ENCODE assay signal across 9 cellular contexts in genomic region chr17:78890111-78890897, GRCh38. TPM values are rescaled to one million over a fixed set of nuclear protein-coding genes. Genes with fewer than 3 reads are reported as not detected.
DNase-seq lines count a peak whose midpoint lies in the region; ATAC-seq and TF ChIP-seq lines count a peak whose summit lies in the region.
"Had no signal": no experiment of that assay in that cellular context is flagged by ENCODE, and none has a peak within 500 bp of the region (broad histone marks: within the 10 kb centered on the region; RNA-seq: fewer than 3 reads in every experiment).

No MANE protein-coding gene starts in this region.

- no peaks in the 10 kb centered on the region for H3K9me3 Mint-ChIP-seq in progenitor cell of endocrine pancreas (ENCODE audit: low read depth)

- no peak overlapping the region; the same call in 1 of the 2 replicates for H2AFZ ChIP-seq in KMS-11 (ENCODE audit: low read depth)

- H3K36me3 ChIP-seq in KMS-11 (ENCODE audit: insufficient read depth): no peaks in the 10 kb centered on the region
- no peaks in the 10 kb centered on the region for H3K36me3 ChIP-seq in left ventricle myocardium inferior
- H3K36me3 ChIP-seq in brain microvascular endothelial cell (replicated peaks): peaks cover 9% of the 10 kb centered on the region

- TF ChIP-seq CTCF in KMS-11 (conservative IDR thresholded peaks at IDR 0.05; ENCODE audit: low read depth, low read length) (no peak), left ventricle myocardium inferior (IDR thresholded peaks at IDR 0.05; ENCODE audit: borderline replicate concordance) (no peak), progenitor cell of endocrine pancreas (IDR thresholded peaks at IDR 0.05; ENCODE audit: unreplicated experiment) (no peak), brain microvascular endothelial cell (IDR thresholded peaks at IDR 0.05; ENCODE audit: low read depth, low read length, missing control alignments) (no peak)

- intact Hi-C loops in left ventricle myocardium inferior (cut with micrococcal nuclease): no loop called here

- H4K20me1 ChIP-seq in KMS-11 (ENCODE audit: insufficient read depth): no peaks in the 10 kb centered on the region

- H3K4me3 ChIP-seq in KMS-11 (IDR thresholded peaks at IDR 0.05; ENCODE audit: insufficient read depth, low read depth, low read length) (no peak overlapping the region), left ventricle myocardium inferior (no peak overlapping the region), brain microvascular endothelial cell (ENCODE audit: low read depth, low read length) (no peak overlapping the region)
- H3K4me3 ChIP-seq: body of pancreas had no signal

- no peaks in the 10 kb centered on the region for H3K27me3 ChIP-seq in KMS-11 (ENCODE audit: insufficient read depth, low read depth)
- no peaks in the 10 kb centered on the region for H3K27me3 ChIP-seq in left ventricle myocardium inferior (ENCODE audit: low read depth)
- H3K27me3 ChIP-seq in brain microvascular endothelial cell (replicated peaks): no peaks in the 10 kb centered on the region
- H3K27me3 ChIP-seq: body of pancreas had no signal

- H3K4me1 ChIP-seq in KMS-11 (ENCODE audit: low read depth, poor library complexity, severe bottlenecking): peaks cover 87% of the 10 kb centered on the region
- peaks cover 84% of the 10 kb centered on the region for H3K4me1 ChIP-seq in left ventricle myocardium inferior

- H3K36me3 Mint-ChIP-seq in progenitor cell of endocrine pancreas (ENCODE audit: insufficient read depth): peaks cover 2% of the 10 kb centered on the region

- peak; percentile 68 for DNase-seq in activated CD8-positive, alpha-beta memory T cell treated with anti-CD3 and anti-CD28 coated beads, Interleukin-2, amount 50 U/mL, for 48 hours
- DNase-seq in left ventricle myocardium inferior (peak; percentile 60), progenitor cell of endocrine pancreas (ENCODE audit: low spot score, unreplicated experiment) (no peak), NCI-H510A (lab: John Stamatoyannopoulos, UW) (no peak), brain microvascular endothelial cell (no peak)
- peak; percentile 5 to 10 for DNase-seq in stimulated activated CD8-positive, alpha-beta memory T cell treated with anti-CD3 and anti-CD28 coated beads, Interleukin-7, amount 100 ng/mL, for 1 hour (ENCODE audit: low read depth in 2 of 2)

- H3K9ac ChIP-seq in KMS-11: peak overlapping the region; percentile 64

- H3K27ac ChIP-seq in KMS-11 (peak overlapping the region; percentile 94), left ventricle myocardium inferior (replicated peaks) (peak overlapping the region; percentile 28), brain microvascular endothelial cell (no peak overlapping the region)

- in situ Hi-C loops in brain microvascular endothelial cell (cut with HindIII; ENCODE audit: low pct_ligation_motif_present, low sequenced_read_pairs): no loop called here

- peaks cover 55% of the 10 kb centered on the region for H3K79me2 ChIP-seq in KMS-11 (ENCODE audit: insufficient read depth, low read depth)

- no peaks in the 10 kb centered on the region for H3K9me3 ChIP-seq in left ventricle myocardium inferior (replicated peaks)
- H3K9me3 ChIP-seq: body of pancreas had no signal

- H3K4me3 Mint-ChIP-seq in progenitor cell of endocrine pancreas (ENCODE audit: low read depth): no peak overlapping the region

- no peak for ATAC-seq in HG02763 (IDR thresholded peaks at IDR 0.05; ENCODE audit: unreplicated experiment)
- ATAC-seq: body of pancreas had no signal

- peaks cover 5% of the 10 kb centered on the region for H3K4me1 Mint-ChIP-seq in progenitor cell of endocrine pancreas (ENCODE audit: low read depth)

- peak overlapping the region; percentile 87 for H3K4me2 ChIP-seq in KMS-11

- no peaks in the 10 kb centered on the region for H3K27me3 Mint-ChIP-seq in progenitor cell of endocrine pancreas

- no peak overlapping the region for H3K27ac Mint-ChIP-seq in progenitor cell of endocrine pancreas

RNA-seq across cellular contexts. Expression of gene CEP295NL, which starts 12.7 kb away (rescaled TPM):
- 0.55 TPM for total RNA-seq in left ventricle myocardium inferior
- 2.3 and 2.6 TPM in 2 replicates for total RNA-seq in progenitor cell of endocrine pancreas

RNA-seq across cellular contexts. Expression of gene TIMP2, which starts 34.9 kb away (rescaled TPM):
- 91.8 TPM for total RNA-seq in left ventricle myocardium inferior
- 50.9 and 51.4 TPM in 2 replicates for total RNA-seq in progenitor cell of endocrine pancreas

RNA-seq across cellular contexts. Expression of gene USP36, which starts 49.7 kb away (rescaled TPM):
- 19.4 TPM for total RNA-seq in left ventricle myocardium inferior
- 54.1 and 54.9 TPM in 2 replicates for total RNA-seq in progenitor cell of endocrine pancreas

Comparison
In these comparisons a context has a peak if more than half of its experiments do, and no peak if none do; other contexts are left out.
1. DNase-seq: peak in activated CD8-positive, alpha-beta memory T cell treated with anti-CD3 and anti-CD28 coated beads, Interleukin-2, amount 50 U/mL, for 48 hours (single experiment), left ventricle myocardium inferior (single experiment) and stimulated activated CD8-positive, alpha-beta memory T cell treated with anti-CD3 and anti-CD28 coated beads, Interleukin-7, amount 100 ng/mL, for 1 hour (2 of 2); none in progenitor cell of endocrine pancreas (single experiment), NCI-H510A (single experiment) and brain microvascular endothelial cell (single experiment).